In genomic region chr5:78574157-78574673, GRCh38 we compare ENCODE assay signal across 1 cellular context.
TF ChIP-seq lines count a peak whose summit lies in the region.

No MANE protein-coding gene starts in this region.

TF ChIP-seq in GM12878, 131 proteins besides CTCF, POLR2A, EP300 and RAD21 (continued from another document):
- TF ChIP-seq RFX5 (IDR thresholded peaks at IDR 0.05; ENCODE audit: low read depth, low read length) (no peak), ZNF217 (IDR thresholded peaks at IDR 0.05) (no peak), ZNF622 (IDR thresholded peaks at IDR 0.05) (no peak), MYC (IDR thresholded peaks at IDR 0.05; ENCODE audit: insufficient read depth, insufficient read length, insufficient replicate concordance, low read length, severe bottlenecking) (no peak), PML (IDR thresholded peaks at IDR 0.05; ENCODE audit: low read length) (no peak), SREBF2 (IDR thresholded peaks at IDR 0.05; ENCODE audit: low read length) (no peak), IKZF2 (IDR thresholded peaks at IDR 0.05) (peak in 1 of 2 experiments; percentile 33; a peak in 1 of 4 replicates), ZZZ3 (IDR thresholded peaks at IDR 0.05; ENCODE audit: control insufficient read depth, insufficient read length, low read depth) (no peak), MEF2B (IDR thresholded peaks at IDR 0.05; ENCODE audit: partially characterized antibody, poor library complexity, severe bottlenecking) (peak; percentile 66)
